28 cellular contexts compared by ENCODE assay signal in the genomic region with DNA sequence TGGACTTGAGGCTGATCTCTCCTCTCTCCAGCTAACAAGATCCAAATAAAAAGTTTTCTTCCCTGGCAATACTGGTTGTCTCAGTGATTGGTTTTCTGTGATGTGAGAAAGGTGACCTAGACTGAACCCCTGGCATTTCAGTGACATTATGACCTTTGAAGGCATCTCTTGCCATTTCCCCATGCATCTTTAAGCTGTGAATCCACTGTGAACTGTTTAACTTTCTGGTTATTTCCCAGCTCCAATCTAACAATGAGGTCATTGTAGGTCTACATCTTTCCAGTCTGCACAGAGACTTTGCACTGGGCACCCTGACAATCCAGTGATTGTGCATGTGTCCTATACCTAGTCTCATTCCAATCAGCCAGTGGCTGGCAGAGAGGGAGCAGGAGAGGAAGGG.
"Had no signal": no experiment of that assay in that cellular context is flagged by ENCODE, and none has a peak within 500 bp of the region (broad histone marks: within the 10 kb centered on the region; RNA-seq: fewer than 3 reads in every experiment).

No MANE protein-coding gene starts in this region.

- H3K4me3 ChIP-seq: adrenal gland, body of pancreas, gastrocnemius medialis, hepatocyte, lower lobe of right lung, sigmoid colon, suprapubic skin, tibial artery, upper lobe of right lung had no signal

- ATAC-seq: body of pancreas; gastrocnemius medialis; lower lobe of right lung; stimulated activated effector memory CD8-positive, alpha-beta T cell treated with anti-CD3 and anti-CD28 coated beads, Interleukin-12 subunit alpha, Interleukin-12 subunit beta, amount 100 ng/mL, for 72 hours; stimulated activated naive CD8-positive, alpha-beta T cell treated with anti-CD3 and anti-CD28 coated beads, Interleukin-15, amount 100 ng/mL, for 72 hours; upper lobe of right lung had no signal

- DNase-seq: activated CD4-positive, alpha-beta memory T cell treated with anti-CD3 and anti-CD28 coated beads for 36 hours; activated CD4-positive, alpha-beta T cell treated with anti-CD3 and anti-CD28 coated beads, Interleukin-2, amount 10 ng/mL, durations not matched to agents 24 days and 14 days; activated CD4-positive, CD25-positive, alpha-beta regulatory T cell treated with anti-CD3 and anti-CD28 coated beads, Interleukin-2, amount 50 U/mL, for 72 hours; activated CD8-positive, alpha-beta memory T cell treated with anti-CD3 and anti-CD28 coated beads, Interleukin-2, amount 50 U/mL, for 4 hours; activated effector memory CD4-positive, alpha-beta T cell treated with anti-CD3 and anti-CD28 coated beads, Interleukin-2, amount 50 U/mL, for 16 hours; activated naive CD4-positive, alpha-beta T cell treated with anti-CD3 and anti-CD28 coated beads for 36 hours; activated naive CD8-positive, alpha-beta T cell treated with anti-CD3 and anti-CD28 coated beads for 36 hours; activated T-cell treated with anti-CD3 and anti-CD28 coated beads, Interleukin-2, amount 50 U/mL, for 1 hour; adrenal gland; aorta; body of pancreas; effector CD8-positive, alpha-beta T cell; gastrocnemius medialis; lower lobe of right lung; naive B cell; nephron progenitor cell; retina; sigmoid colon; small intestine; stimulated activated CD4-positive, alpha-beta T cell treated with anti-CD3 and anti-CD28 coated beads, Interleukin-4, amount 100 ng/mL, for 24 hours; stimulated activated naive CD8-positive, alpha-beta T cell treated with anti-CD3 and anti-CD28 coated beads, Interleukin-15, amount 100 ng/mL, for 72 hours; tibial artery; upper lobe of right lung had no signal

- H3K27me3 ChIP-seq: adrenal gland, body of pancreas, gastrocnemius medialis, hepatocyte, neutrophil, sigmoid colon, suprapubic skin, tibial artery, upper lobe of right lung had no signal

- H3K9me3 ChIP-seq: adrenal gland, body of pancreas, gastrocnemius medialis, lower lobe of right lung, neutrophil, suprapubic skin, tibial artery, upper lobe of right lung had no signal

- H3K4me2 ChIP-seq: hepatocyte had no signal

- H3K36me3 ChIP-seq: adrenal gland, gastrocnemius medialis, lower lobe of right lung, neutrophil, sigmoid colon, suprapubic skin, tibial artery, upper lobe of right lung had no signal

- H3K79me2 ChIP-seq: hepatocyte had no signal

- H3K27ac ChIP-seq: adrenal gland, body of pancreas, epithelial cell of prostate, hepatocyte, lower lobe of right lung, neutrophil, sigmoid colon, suprapubic skin, tibial artery, upper lobe of right lung had no signal

- H2AFZ ChIP-seq: hepatocyte had no signal

- H3K4me1 ChIP-seq: adrenal gland, lower lobe of right lung, upper lobe of right lung had no signal
